Comparison of ENCODE assay signal across 16 cellular contexts in genomic region chr2:40716879-40717278, GRCh38.
DNase-seq lines count a peak whose midpoint lies in the region; ATAC-seq and TF ChIP-seq lines count a peak whose summit lies in the region.
"Had no signal": no experiment of that assay in that cellular context is flagged by ENCODE, and none has a peak within 500 bp of the region (broad histone marks: within the 10 kb centered on the region; RNA-seq: fewer than 3 reads in every experiment).

No MANE protein-coding gene starts in this region.

- H3K4me2 ChIP-seq in GM23248 (ENCODE audit: unreplicated experiment) (peak overlapping the region; percentile 39), skeletal muscle satellite cell (ENCODE audit: low read length) (peak overlapping the region; percentile 70)

- H3K36me3 ChIP-seq in GM23248 (ENCODE audit: low read depth) = no peaks in the 10 kb centered on the region
- H3K36me3 ChIP-seq in skeletal muscle satellite cell (ENCODE audit: insufficient read depth, low read length) = no peaks in the 10 kb centered on the region
- no peaks in the 10 kb centered on the region for H3K36me3 ChIP-seq in ascending aorta
- H3K36me3 ChIP-seq: left ventricle myocardium inferior had no signal

- TF ChIP-seq CTCF in fibroblast of the aortic adventitia (IDR thresholded peaks at IDR 0.05; ENCODE audit: insufficient read depth, low read length) = no peak
- TF ChIP-seq CTCF in ascending aorta (IDR thresholded peaks at IDR 0.05) = no peak

- peaks cover 25% of the 10 kb centered on the region for H3F3A ChIP-seq in GM23248 (ENCODE audit: insufficient read depth)

- no peaks in the 10 kb centered on the region for H3K27me3 ChIP-seq in GM23248 (replicated peaks; ENCODE audit: insufficient read depth)
- H3K27me3 ChIP-seq in skeletal muscle satellite cell (ENCODE audit: control insufficient read depth, insufficient read depth, low read length) = no peaks in the 10 kb centered on the region
- no peaks in the 10 kb centered on the region for H3K27me3 ChIP-seq in ascending aorta

- peak overlapping the region; percentile 39 for H3K4me3 ChIP-seq in GM23248
- H3K4me3 ChIP-seq in fibroblast of the aortic adventitia (ENCODE audit: low read depth, low read length) = no peak overlapping the region
- H3K4me3 ChIP-seq in skeletal muscle satellite cell (ENCODE audit: low read length) = peak overlapping the region; percentile 64
- H3K4me3 ChIP-seq in ascending aorta = no peak overlapping the region
- H3K4me3 ChIP-seq: left ventricle myocardium inferior had no signal

- H3K9me3 ChIP-seq in GM23248 (ENCODE audit: low read depth) = no peaks in the 10 kb centered on the region
- no peaks in the 10 kb centered on the region for H3K9me3 ChIP-seq in skeletal muscle satellite cell (replicated peaks; ENCODE audit: low read length)
- no peaks in the 10 kb centered on the region for H3K9me3 ChIP-seq in ascending aorta
- H3K9me3 ChIP-seq: left ventricle myocardium inferior had no signal

- intact Hi-C loops in ascending aorta (cut with DNase I) = no loop called here

- peak overlapping the region; percentile 80 for H3K27ac ChIP-seq in GM23248
- H3K27ac ChIP-seq in ascending aorta = no peak overlapping the region
- H3K27ac ChIP-seq: left ventricle myocardium inferior had no signal

- H3K9ac ChIP-seq in GM23248 (peak overlapping the region; percentile 29), skeletal muscle satellite cell (ENCODE audit: low read depth, low read length) (peak overlapping the region; percentile 70)

- 3% methylated on average over 2 of the region's 2 CpGs for WGBS in GM23248 (ENCODE audit: low coverage in 1 of 2, low lambda C conversion rate in 2 of 2, missing lambda C conversion rate in 2 of 2), 2 experiments

- H2AFZ ChIP-seq in GM23248 = peak overlapping the region; percentile 58

- H3K9me2 ChIP-seq in GM23248 (ENCODE audit: insufficient read depth) = no peaks in the 10 kb centered on the region

- in situ Hi-C loops in GM23248 (cut with MboI) = no loop called here

- H3K4me1 ChIP-seq in GM23248 (ENCODE audit: insufficient read depth) = peaks cover 39% of the 10 kb centered on the region
- peaks cover 30% of the 10 kb centered on the region for H3K4me1 ChIP-seq in skeletal muscle satellite cell (ENCODE audit: control insufficient read depth, insufficient read depth, low read length)
- H3K4me1 ChIP-seq in ascending aorta = no peaks in the 10 kb centered on the region
- H3K4me1 ChIP-seq: left ventricle myocardium inferior had no signal

- no peak for ATAC-seq in GM21576 (IDR thresholded peaks at IDR 0.05; ENCODE audit: unreplicated experiment)

- peak; percentile 95 for DNase-seq in GM23248
- peak; percentile 77 for DNase-seq in RPMI7951 (ENCODE audit: low read depth)
- peak; percentile 78 for DNase-seq in fibroblast of the aortic adventitia (ENCODE audit: low read depth)
- DNase-seq in NCI-H510A treated with DMSO at 0.1 percent for 48 hours (lab: John Stamatoyannopoulos, UW) = no peak
- no peak for DNase-seq in ascending aorta (ENCODE audit: low spot score in 2 of 2)
- no peak for DNase-seq in activated CD8-positive, alpha-beta memory T cell treated with anti-CD3 and anti-CD28 coated beads, Interleukin-2, amount 50 U/mL, for 48 hours
- DNase-seq: activated CD4-positive, alpha-beta T cell treated with anti-CD3 and anti-CD28 coated beads, Interleukin-2, amount 50 U/mL, for 48 hours; activated naive CD4-positive, alpha-beta T cell; DMS53; Karpas-422; left ventricle myocardium inferior; NCI-H2029 treated with DMSO at 0.1 percent for 48 hours; nephron progenitor cell; small intestine had no signal

- H4K20me1 ChIP-seq in GM23248 (ENCODE audit: insufficient read depth) = no peaks in the 10 kb centered on the region

- H3K79me2 ChIP-seq in GM23248 (ENCODE audit: insufficient read depth) = no peaks in the 10 kb centered on the region

Comparison
In these comparisons a context has a peak if more than half of its experiments do, and no peak if none do; other contexts are left out.
1. DNase-seq: peak in GM23248 (single experiment), RPMI7951 (single experiment) and fibroblast of the aortic adventitia (single experiment); none in NCI-H510A treated with DMSO at 0.1 percent for 48 hours (single experiment), ascending aorta (0 of 2) and activated CD8-positive, alpha-beta memory T cell treated with anti-CD3 and anti-CD28 coated beads, Interleukin-2, amount 50 U/mL, for 48 hours (single experiment).
2. H3K4me3 ChIP-seq: peak in GM23248 (single experiment) and skeletal muscle satellite cell (single experiment); none in fibroblast of the aortic adventitia (single experiment) and ascending aorta (0 of 2).